ENCODE assay signal across 8 cellular contexts in the genomic region with DNA sequence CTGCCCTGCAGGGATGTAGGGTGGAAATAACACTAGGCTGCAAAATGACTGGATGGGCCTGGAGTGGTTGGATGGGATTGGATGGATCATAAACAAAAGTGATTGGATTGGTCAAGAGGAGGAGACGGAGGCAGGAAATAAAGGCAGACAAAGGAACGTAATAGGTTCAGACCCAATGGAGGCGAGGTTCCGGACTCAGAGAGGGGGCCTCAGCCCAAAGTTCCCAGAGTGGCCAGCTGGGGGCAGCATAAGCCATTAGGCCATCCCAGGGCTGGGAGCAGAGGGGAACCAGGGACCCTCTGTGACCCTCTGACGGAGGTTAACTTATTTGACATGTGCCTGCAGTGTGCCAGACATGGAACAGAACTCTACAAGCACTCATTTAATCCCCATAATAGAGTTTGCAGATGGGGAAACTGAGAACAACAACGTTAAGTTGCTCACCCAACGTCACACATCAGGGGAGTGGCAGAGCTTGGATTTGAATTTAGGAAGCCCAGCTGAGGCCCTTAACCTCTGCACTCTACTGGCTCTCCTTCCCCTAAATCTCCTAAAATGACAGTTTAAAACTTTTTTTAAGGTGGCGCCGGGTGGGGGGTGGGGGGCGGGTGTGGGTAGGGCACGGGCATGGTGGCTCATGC. TPM values are rescaled to one million over a fixed set of nuclear protein-coding genes. Genes with fewer than 3 reads are reported as not detected.
A peak's percentile ranks its signal among the peaks of the same experiment; 100 is the strongest.
DNase-seq lines count a peak whose midpoint lies in the region; ATAC-seq and TF ChIP-seq lines count a peak whose summit lies in the region.

No MANE protein-coding gene starts in this region.

- no peak overlapping the region for H2BK5ac ChIP-seq in neuronal stem cell (ENCODE audit: low read length)

- H2BK120ac ChIP-seq in neuronal stem cell (ENCODE audit: low read depth, low read length) = no peak overlapping the region

- H3K36me3 Mint-ChIP-seq in activated T-cell treated with anti-CD3 and anti-CD28 coated beads, Interleukin-2, amount 50 U/mL, for 4 hours (ENCODE audit: insufficient read depth) = no peaks in the 10 kb centered on the region

- H3K9me3 ChIP-seq in parathyroid adenoma (ENCODE audit: control insufficient read depth, low read length) (no peaks in the 10 kb centered on the region), uterus (no peaks in the 10 kb centered on the region), neuronal stem cell (replicated peaks in 1 of 2; ENCODE audit: control insufficient read depth in 2 of 2, insufficient read depth in 1 of 2, low read depth in 1 of 2, low read length in 2 of 2) (no peaks in the 10 kb centered on the region)

- peaks cover 7% of the 10 kb centered on the region for H3K27me3 Mint-ChIP-seq in activated T-cell treated with anti-CD3 and anti-CD28 coated beads, Interleukin-2, amount 50 U/mL, for 4 hours (ENCODE audit: low read depth)

- WGBS in neuronal stem cell (ENCODE audit: extremely low coverage in 2 of 2, insufficient read length in 2 of 2, insufficient replicate concordance in 1 of 2), 2 donors = no CpG with 5 or more reads among the region's 11 CpGs

- no peak overlapping the region for H3K4me3 Mint-ChIP-seq in activated T-cell treated with anti-CD3 and anti-CD28 coated beads, Interleukin-2, amount 50 U/mL, for 4 hours

- no peaks in the 10 kb centered on the region for H3K79me1 ChIP-seq in neuronal stem cell (ENCODE audit: low read depth, low read length)

- no peaks in the 10 kb centered on the region for H3K4me1 ChIP-seq in parathyroid adenoma
- no peaks in the 10 kb centered on the region for H3K4me1 ChIP-seq in uterus
- peaks cover 0 to 2% of the 10 kb centered on the region in 2 donors for H3K4me1 ChIP-seq in neuronal stem cell (ENCODE audit: control insufficient read depth in 2 of 2, insufficient read depth in 1 of 2, low read depth in 1 of 2, low read length in 2 of 2)

- H3K14ac ChIP-seq in neuronal stem cell (ENCODE audit: low read length) = no peak overlapping the region

- no peak overlapping the region for H2BK12ac ChIP-seq in neuronal stem cell (ENCODE audit: low read length)

- H4K8ac ChIP-seq in neuronal stem cell (ENCODE audit: low read depth, low read length) = no peak overlapping the region

- H3K4me1 Mint-ChIP-seq in activated T-cell treated with anti-CD3 and anti-CD28 coated beads, Interleukin-2, amount 50 U/mL, for 4 hours (ENCODE audit: low read depth) = no peaks in the 10 kb centered on the region

- no peak overlapping the region for H3K4ac ChIP-seq in neuronal stem cell (ENCODE audit: low read length)

- ATAC-seq in activated T-cell treated with anti-CD3 and anti-CD28 coated beads, Interleukin-2, amount 50 U/mL, for 4 hours = peak; percentile 94 to 99

- no peaks in the 10 kb centered on the region for H3K79me2 ChIP-seq in parathyroid adenoma

- H3K27ac ChIP-seq in parathyroid adenoma = no peak overlapping the region
- H3K27ac ChIP-seq in uterus = no peak overlapping the region
- H3K27ac ChIP-seq in neuronal stem cell (replicated peaks; ENCODE audit: low read length) = no peak overlapping the region

- H3K18ac ChIP-seq in neuronal stem cell (ENCODE audit: low read length) = no peak overlapping the region

- no peak overlapping the region for H3K23ac ChIP-seq in neuronal stem cell (ENCODE audit: low read depth, low read length, poor library complexity)

- H3K27me3 ChIP-seq in parathyroid adenoma (ENCODE audit: control insufficient read depth, insufficient read depth, low read length) (no peaks in the 10 kb centered on the region), uterus (no peaks in the 10 kb centered on the region), neuronal stem cell (ENCODE audit: control insufficient read depth in 3 of 3, insufficient read depth in 3 of 3, low read depth in 1 of 3, low read length in 3 of 3) (peaks cover 0 to under 1% (median 0%) of the 10 kb centered on the region in 3 experiments)

- TF ChIP-seq CTCF in fibroblast of the aortic adventitia (IDR thresholded peaks at IDR 0.05; ENCODE audit: insufficient read depth, low read length) (peak; percentile 87), parathyroid adenoma (IDR thresholded peaks at IDR 0.05) (peak; percentile 85), uterus (IDR thresholded peaks at IDR 0.05) (peak; percentile 50 to 68 (median 54))

- H4K91ac ChIP-seq in neuronal stem cell (ENCODE audit: low read depth, low read length, poor library complexity) = no peak overlapping the region

- H3K4me3 ChIP-seq in fibroblast of the aortic adventitia (ENCODE audit: low read depth, low read length) (no peak overlapping the region), parathyroid adenoma (ENCODE audit: low read depth, low read length) (no peak overlapping the region), uterus (no peak overlapping the region), neuronal stem cell (ENCODE audit: low read length in 2 of 2) (no peak overlapping the region)

- no peak overlapping the region for H2AK5ac ChIP-seq in neuronal stem cell (ENCODE audit: low read depth, low read length)

- H3K9ac ChIP-seq in parathyroid adenoma (no peak overlapping the region), neuronal stem cell (ENCODE audit: low read depth, low read length, poor library complexity) (no peak overlapping the region)

- DNase-seq in ELF-1 (ENCODE audit: low read depth, low spot score) = peak; percentile 81
- peak; percentile 29 for DNase-seq in NOMO-1 treated with DMSO at 0.1 percent for 48 hours (lab: John Stamatoyannopoulos, UW; ENCODE audit: unreplicated experiment)
- peak; percentile 72 for DNase-seq in activated T-cell treated with anti-CD3 and anti-CD28 coated beads, Interleukin-2, amount 50 U/mL, for 4 hours
- peak; percentile 45 for DNase-seq in fibroblast of the aortic adventitia (ENCODE audit: low read depth)
- DNase-seq in uterus = no peak
- DNase-seq in NCI-H2107 treated with DMSO at 0.1 percent for 48 hours (lab: John Stamatoyannopoulos, UW; ENCODE audit: unreplicated experiment) = no peak
- no peak for DNase-seq in neuronal stem cell (ENCODE audit: low spot score)

- H3K36me3 ChIP-seq in parathyroid adenoma (ENCODE audit: control insufficient read depth, insufficient read depth, low read length) (no peaks in the 10 kb centered on the region), uterus (no peaks in the 10 kb centered on the region), neuronal stem cell (replicated peaks in 1 of 2; ENCODE audit: control insufficient read depth in 2 of 2, insufficient read depth in 2 of 2, low read length in 2 of 2) (no peaks in the 10 kb centered on the region)

- H2BK15ac ChIP-seq in neuronal stem cell (ENCODE audit: low read length) = no peak overlapping the region

- H3K9me3 Mint-ChIP-seq in activated T-cell treated with anti-CD3 and anti-CD28 coated beads, Interleukin-2, amount 50 U/mL, for 4 hours = no peaks in the 10 kb centered on the region

- TF ChIP-seq POLR2A in uterus (IDR thresholded peaks at IDR 0.05) = no peak

- intact Hi-C loops in uterus (cut with DNase I; ENCODE audit: low total_unique reads) = no loop called here

- no peak overlapping the region for H2AFZ ChIP-seq in parathyroid adenoma
- H2AFZ ChIP-seq in neuronal stem cell (ENCODE audit: low read length) = no peak overlapping the region

- H3K4me2 ChIP-seq in parathyroid adenoma (ENCODE audit: low read length) (no peak overlapping the region), neuronal stem cell (ENCODE audit: insufficient read depth, low read length, poor library complexity, severe bottlenecking) (no peak overlapping the region)

RNA-seq across cellular contexts. Expression of a gene that starts 15.3 kb away (rescaled TPM):
- total RNA-seq in activated T-cell treated with anti-CD3 and anti-CD28 coated beads, Interleukin-2, amount 50 U/mL, for 4 hours = 10 to 100 TPM; 75.7 to 81.4 (median 79.3) TPM
- total RNA-seq in fibroblast of the aortic adventitia (ENCODE audit: low replicate concordance) (14.1 and 19.3 TPM in 2 replicates), uterus (10 to 100 TPM in 3 of 4 donors, 1 to 10 TPM in 1; 6.2 to 78.7 (median 50.3) TPM)
- polyA plus RNA-seq in neuronal stem cell (2013, experiment 1 of 2) = 35.5 TPM
- 35.9 TPM for polyA plus RNA-seq in neuronal stem cell (2013, experiment 2 of 2)

RNA-seq across cellular contexts. Expression of a gene that starts 15.8 kb away (rescaled TPM):
- under 1 TPM in 2 of 3 donors, not detected in 1; 0.08 to 0.15 TPM for total RNA-seq in activated T-cell treated with anti-CD3 and anti-CD28 coated beads, Interleukin-2, amount 50 U/mL, for 4 hours
- total RNA-seq in fibroblast of the aortic adventitia (ENCODE audit: low replicate concordance) (0.27 and 0.49 TPM in 2 replicates), uterus (under 1 TPM in 3 of 4 donors, not detected in 1; 0.21 to 0.35 (median 0.29) TPM)
- 0.11 TPM for polyA plus RNA-seq in neuronal stem cell (2013, experiment 1 of 2)
- polyA plus RNA-seq in neuronal stem cell (2013, experiment 2 of 2) = 0.10 TPM

RNA-seq across cellular contexts. Expression of a gene that starts 47.3 kb away (rescaled TPM):
- total RNA-seq in activated T-cell treated with anti-CD3 and anti-CD28 coated beads, Interleukin-2, amount 50 U/mL, for 4 hours = 10 to 100 TPM; 53.0 to 60.4 (median 56.2) TPM
- total RNA-seq in fibroblast of the aortic adventitia (ENCODE audit: low replicate concordance) (0.36 TPM in 1 of 2 replicates, not detected in the other), uterus (1 to 10 TPM in 2 of 4 donors, under 1 TPM in 1, not detected in 1; under 0.01 to 3.8 (median 1.4) TPM)
- 18.3 TPM for polyA plus RNA-seq in neuronal stem cell (2013, experiment 1 of 2)
- 18.1 TPM for polyA plus RNA-seq in neuronal stem cell (2013, experiment 2 of 2)

Comparison
In these comparisons a context has a peak if more than half of its experiments do, and no peak if none do; other contexts are left out.
1. DNase-seq: peak in ELF-1 (single experiment), NOMO-1 treated with DMSO at 0.1 percent for 48 hours (single experiment), activated T-cell treated with anti-CD3 and anti-CD28 coated beads, Interleukin-2, amount 50 U/mL, for 4 hours (single experiment) and fibroblast of the aortic adventitia (single experiment); none in uterus (0 of 2), NCI-H2107 treated with DMSO at 0.1 percent for 48 hours (single experiment) and neuronal stem cell (single experiment).
2. RNA of a gene that starts 47.3 kb away (total RNA-seq): 53.0 to 60.4 TPM in activated T-cell treated with anti-CD3 and anti-CD28 coated beads, Interleukin-2, amount 50 U/mL, for 4 hours; under 0.01 to 3.8 TPM in uterus and 0.36 TPM in fibroblast of the aortic adventitia; every median in the first group is over 10 times any median in the second.
3. Peak in every context shown above with its lines, with median percentiles within 50 percentile points of each other: CTCF ChIP-seq.